In genomic region chr7:135709508-135709907, GRCh38 we compare ENCODE assay signal across 34 cellular contexts. TPM values are rescaled to one million over a fixed set of nuclear protein-coding genes. Genes with fewer than 3 reads are reported as not detected.
"Had no signal": no experiment of that assay in that cellular context is flagged by ENCODE, and none has a peak within 500 bp of the region (broad histone marks: within the 10 kb centered on the region; RNA-seq: fewer than 3 reads in every experiment).

No MANE protein-coding gene starts in this region.

- H3K27me3 ChIP-seq: colonic mucosa, gastrocnemius medialis, neutrophil, pancreas, tibial nerve, upper lobe of right lung, uterus had no signal

- H3K9me3 Mint-ChIP-seq: dendritic cell treated with granulocyte-macrophage colony-stimulating factor and Interleukin-4, amounts not matched to agents 40 ng/mL and 50 ng/mL, for 4 days; mesothelial cell of epicardium; naive B cell; natural killer cell treated with Interleukin-12 subunit alpha and Interleukin-12 subunit beta and Interleukin-15 and Interleukin-18, amount 100 ng/mL, for 72 hours; neural crest cell; stimulated activated memory B cell treated with anti-CD40 and anti-IgM and Interleukin-4, amounts not matched to agents 10 μg/mL and 1 μg/mL and 100 μg/mL, for 72 hours had no signal

- H3K4me3 Mint-ChIP-seq: dendritic cell treated with granulocyte-macrophage colony-stimulating factor and Interleukin-4, amounts not matched to agents 40 ng/mL and 50 ng/mL, for 4 days; mesothelial cell of epicardium; naive B cell; natural killer cell treated with Interleukin-12 subunit alpha and Interleukin-12 subunit beta and Interleukin-15 and Interleukin-18, amount 100 ng/mL, for 72 hours; neural crest cell; stimulated activated memory B cell treated with anti-CD40 and anti-IgM and Interleukin-4, amounts not matched to agents 10 μg/mL and 1 μg/mL and 100 μg/mL, for 72 hours had no signal

- H3K4me1 Mint-ChIP-seq: stimulated activated memory B cell treated with anti-CD40 and anti-IgM and Interleukin-4, amounts not matched to agents 10 μg/mL and 1 μg/mL and 100 μg/mL, for 72 hours had no signal

- DNase-seq: colonic mucosa; effector CD8-positive, alpha-beta T cell; foreskin fibroblast; gastrocnemius medialis; head of caudate nucleus; kidney; mesenchymal stem cell; mucosa of descending colon; naive B cell; pancreas; spleen; stimulated activated CD4-positive, alpha-beta T cell treated with anti-CD3 and anti-CD28 coated beads, Interleukin-4, amount 100 ng/mL, for 4 hours; stimulated activated naive CD8-positive, alpha-beta T cell treated with anti-CD3 and anti-CD28 coated beads, Interleukin-15, Interleukin-2, amounts not matched to agents 100 U/mL and 50 U/mL, for 24 hours; substantia nigra; upper lobe of right lung; uterus had no signal

- H3K9me3 ChIP-seq: colonic mucosa, esophagus muscularis mucosa, gastrocnemius medialis, mucosa of descending colon, neutrophil, pancreas, spleen, thoracic aorta, tibial nerve, upper lobe of right lung, uterus had no signal

- H3K27me3 Mint-ChIP-seq: naive B cell; natural killer cell treated with Interleukin-12 subunit alpha and Interleukin-12 subunit beta and Interleukin-15 and Interleukin-18, amount 100 ng/mL, for 72 hours; stimulated activated memory B cell treated with anti-CD40 and anti-IgM and Interleukin-4, amounts not matched to agents 10 μg/mL and 1 μg/mL and 100 μg/mL, for 72 hours had no signal

- H3K36me3 ChIP-seq: colonic mucosa, esophagus muscularis mucosa, gastrocnemius medialis, neutrophil, pancreas, spleen, thoracic aorta, upper lobe of right lung, uterus had no signal

- ATAC-seq: gastrocnemius medialis; left lobe of liver; mucosa of descending colon; natural killer cell treated with Interleukin-12 subunit alpha and Interleukin-12 subunit beta and Interleukin-15 and Interleukin-18, amount 100 ng/mL, for 72 hours; pancreas; sciatic nerve; stimulated activated memory B cell treated with anti-CD40 and anti-IgM and Interleukin-4, amounts not matched to agents 10 μg/mL and 1 μg/mL and 100 μg/mL, for 72 hours; stimulated activated naive CD8-positive, alpha-beta T cell treated with anti-CD3 and anti-CD28 coated beads, Interleukin-15, Interleukin-2, amounts not matched to agents 100 U/mL and 50 U/mL, for 24 hours; upper lobe of right lung had no signal

- H3K36me3 Mint-ChIP-seq: mesothelial cell of epicardium; naive B cell; natural killer cell treated with Interleukin-12 subunit alpha and Interleukin-12 subunit beta and Interleukin-15 and Interleukin-18, amount 100 ng/mL, for 72 hours; stimulated activated memory B cell treated with anti-CD40 and anti-IgM and Interleukin-4, amounts not matched to agents 10 μg/mL and 1 μg/mL and 100 μg/mL, for 72 hours had no signal

- H3K4me1 ChIP-seq: colonic mucosa, pancreas, spleen, upper lobe of right lung, uterus had no signal

- H3K27ac Mint-ChIP-seq: dendritic cell treated with granulocyte-macrophage colony-stimulating factor and Interleukin-4, amounts not matched to agents 40 ng/mL and 50 ng/mL, for 4 days; mesothelial cell of epicardium; natural killer cell treated with Interleukin-12 subunit alpha and Interleukin-12 subunit beta and Interleukin-15 and Interleukin-18, amount 100 ng/mL, for 72 hours; stimulated activated memory B cell treated with anti-CD40 and anti-IgM and Interleukin-4, amounts not matched to agents 10 μg/mL and 1 μg/mL and 100 μg/mL, for 72 hours had no signal

- H3K4me3 ChIP-seq: colonic mucosa, esophagus muscularis mucosa, gastrocnemius medialis, lung, mucosa of descending colon, pancreas, spleen, tibial nerve, upper lobe of right lung, uterus had no signal

- H3K27ac ChIP-seq: colonic mucosa, esophagus muscularis mucosa, gastrocnemius medialis, neutrophil, pancreas, spleen, tibial nerve, upper lobe of right lung, uterus had no signal

RNA-seq across cellular contexts. Expression of gene SLC13A4, which starts 18.5 kb away (rescaled TPM):
- total RNA-seq: chondrocyte; colonic mucosa; endothelial cell of umbilical vein; epithelial cell of proximal tubule; esophagus muscularis mucosa; gastrocnemius medialis; glomerular endothelial cell; kidney; mesothelial cell of epicardium; mucosa of descending colon; natural killer cell treated with Interleukin-12 subunit alpha and Interleukin-12 subunit beta and Interleukin-15 and Interleukin-18, amount 100 ng/mL, for 72 hours; pancreas; pulmonary artery endothelial cell; skeletal muscle tissue; tibial nerve; upper lobe of right lung had no signal

RNA-seq across cellular contexts. Expression of gene FAM180A, which starts 39.1 kb away (rescaled TPM):
- total RNA-seq: endothelial cell of umbilical vein; epithelial cell of proximal tubule; glomerular endothelial cell; mesothelial cell of epicardium; natural killer cell treated with Interleukin-12 subunit alpha and Interleukin-12 subunit beta and Interleukin-15 and Interleukin-18, amount 100 ng/mL, for 72 hours; neural crest cell; pulmonary artery endothelial cell had no signal
